ENCODE assay signal across 1 cellular context in genomic region chr22:24555496-24556253, GRCh38.
TF ChIP-seq lines count a peak whose summit lies in the region.

Gene SNRPD3, plus strand, starts transcription at chr22:24555999. Its CDS starts 1,676 bp downstream, at chr22:24557675.

TF ChIP-seq in K562, 482 proteins besides CTCF, POLR2A, EP300 and RAD21 (continued from another document and continues in another):
- TF ChIP-seq CUX1 (CRISPR knock-in tag; IDR thresholded peaks at IDR 0.05) (no peak), GTF2E2 (tag; IDR thresholded peaks at IDR 0.05) (peak; percentile 93), NR1H2 (CRISPR knock-in tag; IDR thresholded peaks at IDR 0.05) (no peak), GTF3C2 (IDR thresholded peaks at IDR 0.05; ENCODE audit: borderline replicate concordance, extremely low read depth, insufficient read length) (no peak), TSHZ1 (CRISPR knock-in tag; IDR thresholded peaks at IDR 0.05) (no peak), CHD2 (IDR thresholded peaks at IDR 0.05; ENCODE audit: low read depth, low read length) (no peak), ZC3H4 (CRISPR knock-in tag; IDR thresholded peaks at IDR 0.05; ENCODE audit: borderline replicate concordance) (no peak), RBBP5 (IDR thresholded peaks at IDR 0.05; ENCODE audit: borderline replicate concordance, insufficient read depth, low read length, poor library complexity, severe bottlenecking) (peak; percentile 80), LCOR (CRISPR knock-in tag; IDR thresholded peaks at IDR 0.05) (peak; percentile 56; the same call in 1 of the 2 replicates), MAX (CRISPR knock-in tag; IDR thresholded peaks at IDR 0.05) (peak; percentile 69), ZNF23 (CRISPR knock-in tag; IDR thresholded peaks at IDR 0.05) (no peak), THAP7 (CRISPR knock-in tag; IDR thresholded peaks at IDR 0.05) (peak; percentile 90), ZNF324 (CRISPR knock-in tag; IDR thresholded peaks at IDR 0.05) (no peak), ATF2 (CRISPR knock-in tag; IDR thresholded peaks at IDR 0.05) (no peak), NFIC (IDR thresholded peaks at IDR 0.05) (peak; percentile 88), XRCC4 (IDR thresholded peaks at IDR 0.05; ENCODE audit: extremely low read depth, insufficient read depth, insufficient read length) (no peak), MLLT1 (IDR thresholded peaks at IDR 0.05) (no peak), EHMT2 (IDR thresholded peaks at IDR 0.05) (no peak), CLOCK (CRISPR knock-in tag; IDR thresholded peaks at IDR 0.05; ENCODE audit: borderline replicate concordance) (no peak), POLR2AphosphoS2 (IDR thresholded peaks at IDR 0.05; ENCODE audit: low read length) (no peak), KAT2B (IDR thresholded peaks at IDR 0.05; ENCODE audit: low read depth, low read length) (no peak), TBP (optimal IDR thresholded peaks at IDR 0.05; ENCODE audit: low read depth, low read length) (peak; percentile 85), STAG1 (CRISPR knock-in tag; IDR thresholded peaks at IDR 0.05; ENCODE audit: borderline replicate concordance) (no peak), CSDE1 (IDR thresholded peaks at IDR 0.05) (no peak), TFAM (CRISPR knock-in tag; conservative IDR thresholded peaks at IDR 0.05) (no peak), HDAC3 (IDR thresholded peaks at IDR 0.05; ENCODE audit: borderline replicate concordance, partially characterized antibody) (peak; percentile 72), SRSF7 (optimal IDR thresholded peaks at IDR 0.05; ENCODE audit: low read depth, low read length) (no peak), CC2D1A (IDR thresholded peaks at IDR 0.05) (peak; percentile 39; the same call in 1 of the 2 replicates), CCNT2 (IDR thresholded peaks at IDR 0.05; ENCODE audit: borderline replicate concordance, extremely low read depth, insufficient read length, low read depth, low read length) (no peak), MCM2 (IDR thresholded peaks at IDR 0.05; ENCODE audit: low read depth) (no peak), HDAC2 (IDR thresholded peaks at IDR 0.05) (0 out of 2 replicates have a peak, but pooled peaks have one; percentile 15), ELF1 (tag; IDR thresholded peaks at IDR 0.05) (peak; percentile 89), EP400 (IDR thresholded peaks at IDR 0.05) (peak; percentile 92), ZNF175 (CRISPR knock-in tag; IDR thresholded peaks at IDR 0.05; ENCODE audit: low read depth) (peak; percentile 39; the same call in 1 of the 2 replicates), ZNF263 (CRISPR knock-in tag; IDR thresholded peaks at IDR 0.05; ENCODE audit: borderline replicate concordance) (0 out of 2 replicates have a peak, but pooled peaks have one; percentile 13), SMAD3 (CRISPR knock-in tag; conservative IDR thresholded peaks at IDR 0.05) (no peak), KAT7 (CRISPR knock-in tag; IDR thresholded peaks at IDR 0.05; ENCODE audit: borderline replicate concordance) (no peak; the same call in 1 of the 2 replicates), HDGF (IDR thresholded peaks at IDR 0.05) (no peak), ZNF79 (CRISPR knock-in tag; IDR thresholded peaks at IDR 0.05; ENCODE audit: low read depth) (no peak), NR0B1 (IDR thresholded peaks at IDR 0.05; ENCODE audit: partially characterized antibody) (no peak), ZNF274 (IDR thresholded peaks at IDR 0.05; ENCODE audit: borderline replicate concordance, low read depth, low read length) (no peak), ZNF586 (CRISPR knock-in tag; conservative IDR thresholded peaks at IDR 0.05) (no peak), KLF10 (CRISPR knock-in tag; IDR thresholded peaks at IDR 0.05) (no peak), ZNF134 (CRISPR knock-in tag; conservative IDR thresholded peaks at IDR 0.05) (0 out of 2 replicates have a peak, but pooled peaks have one; percentile 22), ZNF830 (CRISPR knock-in tag; IDR thresholded peaks at IDR 0.05) (0 out of 2 replicates have a peak, but pooled peaks have one; percentile 26), NR2C1 (IDR thresholded peaks at IDR 0.05) (peak; percentile 42; the same call in 1 of the 2 replicates), NR2C1 (tag; IDR thresholded peaks at IDR 0.05) (peak; percentile 62; the same call in 1 of the 2 replicates), SUPT5H (IDR thresholded peaks at IDR 0.05) (peak; percentile 81)
